Comparison of ENCODE assay signal across 8 cellular contexts in the genomic region with DNA sequence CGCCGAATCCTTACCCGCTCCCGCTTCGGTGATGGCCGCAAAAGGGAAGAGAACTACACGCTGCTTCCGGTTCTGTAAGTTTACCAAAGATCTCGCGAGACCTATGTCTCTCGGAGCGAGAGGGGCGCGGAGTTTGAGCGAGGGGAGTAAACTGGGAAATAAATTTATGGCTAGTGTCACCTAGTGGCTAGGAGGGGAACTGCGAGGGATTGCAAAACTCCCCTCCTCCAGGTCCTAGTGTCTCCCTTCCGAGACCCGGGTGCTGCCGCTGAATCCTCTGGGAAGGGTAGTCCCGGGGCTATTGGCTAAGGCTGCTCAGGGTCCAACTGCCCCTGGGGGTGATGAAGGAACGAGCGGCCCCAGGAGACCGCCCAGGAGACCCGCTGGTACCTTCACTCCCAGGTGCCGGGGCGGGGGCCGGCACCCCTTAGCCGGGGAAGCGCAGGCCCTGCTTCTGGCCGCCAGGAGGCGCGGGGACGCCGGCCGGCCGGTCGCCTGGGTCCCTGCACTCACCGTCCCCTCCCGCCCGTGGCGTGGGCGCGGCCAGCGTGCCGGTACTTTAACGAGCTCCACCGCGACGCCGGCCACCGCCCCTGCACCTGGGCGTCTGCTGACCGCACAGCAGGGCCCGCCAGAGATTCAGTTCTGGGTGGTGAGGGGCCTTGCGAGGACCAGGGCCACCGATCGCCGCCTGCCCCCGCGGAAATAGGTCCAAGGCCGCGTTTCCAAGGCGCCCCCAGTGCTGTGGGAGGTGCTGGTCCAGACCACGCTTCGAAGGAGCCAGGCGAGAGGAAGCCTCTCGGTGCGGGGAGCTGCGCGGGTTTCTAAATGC. TPM values are rescaled to one million over a fixed set of nuclear protein-coding genes. Genes with fewer than 3 reads are reported as not detected.
DNase-seq lines count a peak whose midpoint lies in the region; ATAC-seq and TF ChIP-seq lines count a peak whose summit lies in the region.

A gene (minus strand): TSS at position 51 of the 832 bp plus-strand sequence. CDS start 883 bp downstream, outside the sequence.

- peak in 1 of 2 donors; percentile 73 for TF ChIP-seq POLR2A in heart left ventricle (IDR thresholded peaks at IDR 0.05)

- H3K4me3 ChIP-seq in adipocyte (ENCODE audit: low read length) (peak within 1 kb of the TSS; percentile 100), heart left ventricle (peak within 1 kb of the TSS; percentile 40 to 77 (median 70)), upper lobe of right lung (peak within 1 kb of the TSS; percentile 93)

- peak; percentile 93 for ATAC-seq in HG02759 (IDR thresholded peaks at IDR 0.05; ENCODE audit: unreplicated experiment)
- peak; percentile 89 to 97 (median 92) for ATAC-seq in heart left ventricle
- ATAC-seq in upper lobe of right lung = peak; percentile 97

- TF ChIP-seq CTCF in GM12872 (IDR thresholded peaks at IDR 0.05; ENCODE audit: insufficient read depth, low read depth, low read length) = peak; percentile 89
- TF ChIP-seq CTCF in heart left ventricle (IDR thresholded peaks at IDR 0.05) = peak; percentile 96 to 99 (median 98)
- peak; percentile 99 for TF ChIP-seq CTCF in upper lobe of right lung (IDR thresholded peaks at IDR 0.05)

- WGBS in heart left ventricle, 4 donors = 0 to 1% (median 1%) methylated on average over 36 to 70 of the region's 70 CpGs

- DNase-seq in NCI-H1417 (lab: John Stamatoyannopoulos, UW) (peak; percentile 95 to 98 (median 95)), SW480 (ENCODE audit: low spot score) (peak; percentile 98), adipocyte (ENCODE audit: low read depth) (peak; percentile 100), heart left ventricle (peak; percentile 95 to 97 (median 96)), posterior cingulate gyrus (peak; percentile 90 to 99 (median 94)), upper lobe of right lung (peak; percentile 96)

- H3K27me3 ChIP-seq in adipocyte (replicated peaks; ENCODE audit: control insufficient read depth, insufficient read depth, low read length) = no peaks in the 10 kb centered on the region
- no peaks in the 10 kb centered on the region for H3K27me3 ChIP-seq in heart left ventricle
- no peaks in the 10 kb centered on the region for H3K27me3 ChIP-seq in upper lobe of right lung

- H3K9ac ChIP-seq in adipocyte (ENCODE audit: low read length) = peak within 1 kb of the TSS; percentile 99

- intact Hi-C loops in heart left ventricle (cut with DNase I) (loop anchor here in 2 of 10 donors (1.0 to 10.0 kb wide), 4 partner anchors 51 to 71 kb away; a partner anchor contains a TSS), posterior cingulate gyrus (cut with DNase I) (loop anchor here (2.0 to 5.0 kb wide), 2 partner anchors 54 to 247 kb away; a partner anchor contains a TSS), upper lobe of right lung (cut with DNase I) (no loop called here)

- H3K9me3 ChIP-seq in adipocyte (ENCODE audit: control insufficient read depth, low read length) = no peaks in the 10 kb centered on the region
- no peaks in the 10 kb centered on the region for H3K9me3 ChIP-seq in heart left ventricle
- no peaks in the 10 kb centered on the region for H3K9me3 ChIP-seq in upper lobe of right lung

- H3K36me3 ChIP-seq in adipocyte (ENCODE audit: control insufficient read depth, insufficient read depth, low read length, severe bottlenecking) (peaks cover 36% of the 10 kb centered on the region), heart left ventricle (peaks cover 0 to 37% (median 36%) of the 10 kb centered on the region in 9 donors), upper lobe of right lung (peaks cover 39% of the 10 kb centered on the region)

- H3K27ac ChIP-seq in heart left ventricle (peak within 1 kb of the TSS; percentile 12 to 93 (median 80)), upper lobe of right lung (peak within 1 kb of the TSS; percentile 85)

- H3K4me1 ChIP-seq in adipocyte (ENCODE audit: control insufficient read depth, insufficient read depth, low read length) (peaks cover 41% of the 10 kb centered on the region), heart left ventricle (peaks cover 0 to 51% (median 29%) of the 10 kb centered on the region in 12 donors), upper lobe of right lung (peaks cover 38% of the 10 kb centered on the region)

RNA-seq across cellular contexts. Expression of the gene that starts here (rescaled TPM):
- total RNA-seq in heart left ventricle (1,000 to 10,000 TPM in 8 of 9 donors, 100 to 1,000 TPM in 1; 967 to 1,970 (median 1,265) TPM), upper lobe of right lung (1,173 TPM)
- 1,000 to 10,000 TPM; 1,139 to 4,104 TPM for polyA plus RNA-seq in heart left ventricle

Comparison
In these comparisons a context has a peak if more than half of its experiments do, and no peak if none do; other contexts are left out.
1. Peak in every context shown above with its lines: DNase-seq, ATAC-seq, H3K4me3 ChIP-seq and H3K27ac ChIP-seq.